23 cellular contexts compared by ENCODE assay signal in the genomic region with DNA sequence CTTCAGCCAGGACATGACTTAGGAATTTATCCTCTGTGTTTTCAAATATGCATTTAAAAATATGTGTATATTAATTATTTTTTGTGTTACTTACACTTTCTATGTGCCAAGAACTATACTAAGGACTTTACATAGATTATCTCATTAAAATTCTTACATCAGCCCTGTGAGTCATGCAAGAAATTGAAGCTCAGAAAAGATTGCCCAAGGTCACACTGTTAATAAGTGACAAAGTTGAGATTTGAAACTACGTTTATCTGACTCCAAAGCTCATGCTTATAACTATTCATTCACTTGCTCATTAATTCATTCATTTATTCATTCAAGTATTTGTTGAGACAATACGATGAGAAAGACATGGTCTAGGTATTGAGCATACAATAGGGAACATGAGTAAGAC.
DNase-seq lines count a peak whose midpoint lies in the region; ATAC-seq, FAIRE-seq and TF ChIP-seq lines count a peak whose summit lies in the region.
"Had no signal": no experiment of that assay in that cellular context is flagged by ENCODE, and none has a peak within 500 bp of the region (broad histone marks: within the 10 kb centered on the region; RNA-seq: fewer than 3 reads in every experiment).

No MANE protein-coding gene starts in this region.

- H3K9me3 ChIP-seq in astrocyte (ENCODE audit: insufficient read depth, low read depth, low read length) = no peaks in the 10 kb centered on the region
- H3K9me3 ChIP-seq: Caco-2 had no signal

- ATAC-seq in sciatic nerve = no peak
- ATAC-seq: CD8-positive, alpha-beta T cell; GM23338; HCT116 had no signal

- H3K36me3 Mint-ChIP-seq in astrocyte (ENCODE audit: low read depth, unreplicated experiment) = no peaks in the 10 kb centered on the region
- H3K36me3 Mint-ChIP-seq: CD4-positive, CD25-positive, alpha-beta regulatory T cell; CD8-positive, alpha-beta T cell had no signal

- H2AFZ ChIP-seq in astrocyte (ENCODE audit: low read depth, low read length) = no peak overlapping the region
- H2AFZ ChIP-seq: GM23338 had no signal

- DNase-seq in D721Med (ENCODE audit: insufficient read length, low spot score) = no peak
- DNase-seq in astrocyte (ENCODE audit: low read depth) = no peak
- peak; percentile 7 for DNase-seq in epithelial cell of proximal tubule (ENCODE audit: low read depth)
- DNase-seq in renal cortical epithelial cell (ENCODE audit: low read depth) = peak; percentile 16
- no peak for DNase-seq in occipital lobe (lab: John Stamatoyannopoulos, UW)
- DNase-seq in NCI-H82 treated with DMSO at 0.1 percent for 48 hours (lab: John Stamatoyannopoulos, UW; ENCODE audit: unreplicated experiment) = no peak
- no peak for DNase-seq in sciatic nerve (ENCODE audit: low spot score)
- DNase-seq in GM19240 (ENCODE audit: insufficient read length, low spot score) = no peak
- DNase-seq: Caco-2; CD4-positive, CD25-positive, alpha-beta regulatory T cell; CD8-positive, alpha-beta T cell; DMS53; DMS79 treated with DMSO at 0.1 percent for 48 hours; GF-D8; H9 had no signal

- intact Hi-C loops in sciatic nerve (cut with DNase I) = no loop called here

- H3K4me1 Mint-ChIP-seq in astrocyte (ENCODE audit: low read depth, unreplicated experiment) = no peaks in the 10 kb centered on the region
- H3K4me1 Mint-ChIP-seq: B cell; CD4-positive, CD25-positive, alpha-beta regulatory T cell had no signal

- H3K4me3 ChIP-seq in astrocyte (ENCODE audit: insufficient read depth, low read depth, low read length) = no peak overlapping the region
- no peak overlapping the region for H3K4me3 ChIP-seq in epithelial cell of proximal tubule (ENCODE audit: low read depth, low read length)
- H3K4me3 ChIP-seq: BLaER1, GM23338 had no signal

- H3K27ac Mint-ChIP-seq in astrocyte (ENCODE audit: unreplicated experiment) = no peak overlapping the region
- H3K27ac Mint-ChIP-seq: B cell; CD4-positive, CD25-positive, alpha-beta regulatory T cell; CD8-positive, alpha-beta T cell; GM23338; H9 had no signal

- no peaks in the 10 kb centered on the region for H3K9me3 Mint-ChIP-seq in astrocyte (ENCODE audit: unreplicated experiment)
- H3K9me3 Mint-ChIP-seq: CD8-positive, alpha-beta T cell had no signal

- no peak overlapping the region for H3K4me3 Mint-ChIP-seq in astrocyte (ENCODE audit: unreplicated experiment)
- H3K4me3 Mint-ChIP-seq: B cell; CD4-positive, CD25-positive, alpha-beta regulatory T cell; CD8-positive, alpha-beta T cell; GM23338; H9 had no signal

- H3K4me1 ChIP-seq in astrocyte (ENCODE audit: insufficient read depth, low read length) = no peaks in the 10 kb centered on the region
- H3K4me1 ChIP-seq: BLaER1, Caco-2 had no signal

- H3K4me2 ChIP-seq in astrocyte (ENCODE audit: low read length) = no peak overlapping the region
- H3K4me2 ChIP-seq: BLaER1, GM23338 had no signal

- no peak overlapping the region for H3K27ac ChIP-seq in astrocyte (ENCODE audit: low read depth, low read length)
- H3K27ac ChIP-seq: 22Rv1, BLaER1, C4-2B had no signal

- no peaks in the 10 kb centered on the region for H3K36me3 ChIP-seq in astrocyte (ENCODE audit: insufficient read depth, low read length)
- H3K36me3 ChIP-seq: BLaER1 had no signal

- H3K9ac ChIP-seq in astrocyte (ENCODE audit: low read length) = no peak overlapping the region
- H3K9ac ChIP-seq: BLaER1 had no signal

- no peaks in the 10 kb centered on the region for H3K79me2 ChIP-seq in astrocyte (ENCODE audit: insufficient read depth, low read length)

- H4K20me1 ChIP-seq in astrocyte (ENCODE audit: insufficient read depth, low read length) = no peaks in the 10 kb centered on the region
- H4K20me1 ChIP-seq: BLaER1 had no signal

- FAIRE-seq in D721Med (lab: Jason Lieb, UNC) (peak; percentile 67), astrocyte (lab: Jason Lieb, UNC) (peak; percentile 29)
- FAIRE-seq: A204.1, GM12891 had no signal

- TF ChIP-seq CTCF in D721Med (IDR thresholded peaks at IDR 0.05; ENCODE audit: insufficient read depth, missing control alignments) = no peak
- no peak for TF ChIP-seq CTCF in astrocyte (IDR thresholded peaks at IDR 0.05; ENCODE audit: insufficient read depth, low read depth, low read length)
- no peak for TF ChIP-seq CTCF in epithelial cell of proximal tubule (conservative IDR thresholded peaks at IDR 0.05; ENCODE audit: low read depth, low read length)

- H3K27me3 ChIP-seq in astrocyte (ENCODE audit: insufficient read depth, low read length) = no peaks in the 10 kb centered on the region

- peaks cover 2% of the 10 kb centered on the region for H3K27me3 Mint-ChIP-seq in astrocyte (ENCODE audit: low read depth, unreplicated experiment)
- H3K27me3 Mint-ChIP-seq: CD4-positive, CD25-positive, alpha-beta regulatory T cell had no signal

Comparison
In these comparisons a context has a peak if more than half of its experiments do, and no peak if none do; other contexts are left out.
1. DNase-seq: peak in epithelial cell of proximal tubule (single experiment) and renal cortical epithelial cell (single experiment); none in D721Med (single experiment), astrocyte (single experiment), occipital lobe (single experiment), NCI-H82 treated with DMSO at 0.1 percent for 48 hours (single experiment), sciatic nerve (single experiment) and GM19240 (single experiment).